8 cellular contexts compared by ENCODE assay signal in genomic region chr3:53073553-53074365, GRCh38. TPM values are rescaled to one million over a fixed set of nuclear protein-coding genes. Genes with fewer than 3 reads are reported as not detected.
DNase-seq lines count a peak whose midpoint lies in the region; ATAC-seq and TF ChIP-seq lines count a peak whose summit lies in the region.

No MANE protein-coding gene starts in this region.

- H3K9ac ChIP-seq in iPS-18a (ENCODE audit: low read length) = peak overlapping the region; percentile 55

- H3K4me3 ChIP-seq in HFF-Myc (replicated peaks; ENCODE audit: low read depth, low read length) = peak overlapping the region; percentile 41
- peak overlapping the region; percentile 65 for H3K4me3 ChIP-seq in iPS-18a (ENCODE audit: low read length)

- H3K9me3 Mint-ChIP-seq in activated CD4-positive, alpha-beta memory T cell treated with anti-CD3 and anti-CD28 coated beads, Interleukin-2, amount 10 ng/mL, durations not matched to agents 7 days and 5 days = no peaks in the 10 kb centered on the region
- no peaks in the 10 kb centered on the region for H3K9me3 Mint-ChIP-seq in stimulated activated effector memory CD8-positive, alpha-beta T cell treated with anti-CD3 and anti-CD28 coated beads, Interleukin-12 subunit alpha, Interleukin-12 subunit beta, amount 100 ng/mL, for 72 hours

- no peak for TF ChIP-seq CTCF in HFF-Myc (IDR thresholded peaks at IDR 0.05; ENCODE audit: low read depth, low read length, missing control alignments)

- intact Hi-C loops in posterior cingulate gyrus (cut with DNase I) = loop anchor here (2.0 to 5.0 kb wide), 2 partner anchors 223 to 331 kb away; no protein-coding TSS in a partner anchor

- CTCF ChIA-PET in activated CD4-positive, alpha-beta memory T cell treated with anti-CD3 and anti-CD28 coated beads, Interleukin-2, amount 10 ng/mL, durations not matched to agents 7 days and 5 days (lab: Charles Lee) = interaction anchor here (1.2 to 1.4 kb wide), 3 partner anchors 27 to 29 kb away, joined by 3 read pairs; partner anchors contain the start of gene SFMBT1

- H3K4me3 Mint-ChIP-seq in activated CD4-positive, alpha-beta memory T cell treated with anti-CD3 and anti-CD28 coated beads, Interleukin-2, amount 10 ng/mL, durations not matched to agents 7 days and 5 days = peak overlapping the region; percentile 87
- peak overlapping the region; percentile 90 for H3K4me3 Mint-ChIP-seq in stimulated activated effector memory CD8-positive, alpha-beta T cell treated with anti-CD3 and anti-CD28 coated beads, Interleukin-12 subunit alpha, Interleukin-12 subunit beta, amount 100 ng/mL, for 72 hours

- ATAC-seq in stimulated activated effector memory CD8-positive, alpha-beta T cell treated with anti-CD3 and anti-CD28 coated beads, Interleukin-12 subunit alpha, Interleukin-12 subunit beta, amount 100 ng/mL, for 72 hours = no peak
- ATAC-seq in HG03095 (IDR thresholded peaks at IDR 0.05; ENCODE audit: unreplicated experiment) = no peak

- H3K36me3 ChIP-seq in iPS-18a (ENCODE audit: control insufficient read depth, low read depth, low read length) = no peaks in the 10 kb centered on the region

- H3K27ac Mint-ChIP-seq in activated CD4-positive, alpha-beta memory T cell treated with anti-CD3 and anti-CD28 coated beads, Interleukin-2, amount 10 ng/mL, durations not matched to agents 7 days and 5 days = peak overlapping the region; percentile 92
- H3K27ac Mint-ChIP-seq in stimulated activated effector memory CD8-positive, alpha-beta T cell treated with anti-CD3 and anti-CD28 coated beads, Interleukin-12 subunit alpha, Interleukin-12 subunit beta, amount 100 ng/mL, for 72 hours = peak overlapping the region; percentile 93

- DNase-seq in HFF-Myc (ENCODE audit: extremely low read depth, low read depth) = no peak
- DNase-seq in activated CD4-positive, alpha-beta memory T cell treated with anti-CD3 and anti-CD28 coated beads, Interleukin-2, amount 10 ng/mL, durations not matched to agents 7 days and 5 days = no peak
- no peak for DNase-seq in stimulated activated effector memory CD8-positive, alpha-beta T cell treated with anti-CD3 and anti-CD28 coated beads, Interleukin-12 subunit alpha, Interleukin-12 subunit beta, amount 100 ng/mL, for 72 hours (ENCODE audit: low spot score in 2 of 2)
- no peak for DNase-seq in NCI-H146 treated with DMSO at 0.1 percent for 48 hours (lab: John Stamatoyannopoulos, UW; ENCODE audit: unreplicated experiment)
- DNase-seq in posterior cingulate gyrus = no peak
- no peak for DNase-seq in stimulated activated naive CD4-positive, alpha-beta T cell treated with Interleukin-2 at 50 U/mL for 16 hours (lab: John Stamatoyannopoulos, UW)

- POLR2A ChIA-PET in activated CD4-positive, alpha-beta memory T cell treated with anti-CD3 and anti-CD28 coated beads, Interleukin-2, amount 10 ng/mL, durations not matched to agents 7 days and 5 days (lab: Charles Lee) = interaction anchor here (0.8 to 2.2 kb wide), 5 partner anchors 28 to 36 kb away, joined by 3 to 8 read pairs (median 4); partner anchors contain the start of gene SFMBT1

- H3K27me3 Mint-ChIP-seq in activated CD4-positive, alpha-beta memory T cell treated with anti-CD3 and anti-CD28 coated beads, Interleukin-2, amount 10 ng/mL, durations not matched to agents 7 days and 5 days = no peaks in the 10 kb centered on the region

- H3K9me3 ChIP-seq in iPS-18a (ENCODE audit: control insufficient read depth, low read depth, low read length) = no peaks in the 10 kb centered on the region

- H3K4me1 Mint-ChIP-seq in activated CD4-positive, alpha-beta memory T cell treated with anti-CD3 and anti-CD28 coated beads, Interleukin-2, amount 10 ng/mL, durations not matched to agents 7 days and 5 days = peaks cover 19% of the 10 kb centered on the region
- peaks cover 15% of the 10 kb centered on the region for H3K4me1 Mint-ChIP-seq in stimulated activated effector memory CD8-positive, alpha-beta T cell treated with anti-CD3 and anti-CD28 coated beads, Interleukin-12 subunit alpha, Interleukin-12 subunit beta, amount 100 ng/mL, for 72 hours

- H3K27me3 ChIP-seq in iPS-18a (ENCODE audit: control insufficient read depth, insufficient read depth, low read length) = peaks cover 4% of the 10 kb centered on the region

- H3K36me3 Mint-ChIP-seq in activated CD4-positive, alpha-beta memory T cell treated with anti-CD3 and anti-CD28 coated beads, Interleukin-2, amount 10 ng/mL, durations not matched to agents 7 days and 5 days (ENCODE audit: low read depth) = no peaks in the 10 kb centered on the region
- H3K36me3 Mint-ChIP-seq in stimulated activated effector memory CD8-positive, alpha-beta T cell treated with anti-CD3 and anti-CD28 coated beads, Interleukin-12 subunit alpha, Interleukin-12 subunit beta, amount 100 ng/mL, for 72 hours = peaks cover 6% of the 10 kb centered on the region

- no peak overlapping the region for H3K27ac ChIP-seq in iPS-18a (ENCODE audit: low read length)

- peaks cover 13% of the 10 kb centered on the region for H3K4me1 ChIP-seq in iPS-18a (ENCODE audit: control insufficient read depth, low read depth, low read length)

RNA-seq across cellular contexts. Expression of gene SFMBT1, which starts 27.9 kb away (rescaled TPM):
- total RNA-seq in activated CD4-positive, alpha-beta memory T cell treated with anti-CD3 and anti-CD28 coated beads, Interleukin-2, amount 10 ng/mL, durations not matched to agents 7 days and 5 days = 10 to 100 TPM; 28.7 to 30.0 TPM

RNA-seq across cellular contexts. Expression of gene RFT1, which starts 56.5 kb away (rescaled TPM):
- total RNA-seq in activated CD4-positive, alpha-beta memory T cell treated with anti-CD3 and anti-CD28 coated beads, Interleukin-2, amount 10 ng/mL, durations not matched to agents 7 days and 5 days = 10 to 100 TPM; 26.4 to 27.6 TPM
